In the genomic region with DNA sequence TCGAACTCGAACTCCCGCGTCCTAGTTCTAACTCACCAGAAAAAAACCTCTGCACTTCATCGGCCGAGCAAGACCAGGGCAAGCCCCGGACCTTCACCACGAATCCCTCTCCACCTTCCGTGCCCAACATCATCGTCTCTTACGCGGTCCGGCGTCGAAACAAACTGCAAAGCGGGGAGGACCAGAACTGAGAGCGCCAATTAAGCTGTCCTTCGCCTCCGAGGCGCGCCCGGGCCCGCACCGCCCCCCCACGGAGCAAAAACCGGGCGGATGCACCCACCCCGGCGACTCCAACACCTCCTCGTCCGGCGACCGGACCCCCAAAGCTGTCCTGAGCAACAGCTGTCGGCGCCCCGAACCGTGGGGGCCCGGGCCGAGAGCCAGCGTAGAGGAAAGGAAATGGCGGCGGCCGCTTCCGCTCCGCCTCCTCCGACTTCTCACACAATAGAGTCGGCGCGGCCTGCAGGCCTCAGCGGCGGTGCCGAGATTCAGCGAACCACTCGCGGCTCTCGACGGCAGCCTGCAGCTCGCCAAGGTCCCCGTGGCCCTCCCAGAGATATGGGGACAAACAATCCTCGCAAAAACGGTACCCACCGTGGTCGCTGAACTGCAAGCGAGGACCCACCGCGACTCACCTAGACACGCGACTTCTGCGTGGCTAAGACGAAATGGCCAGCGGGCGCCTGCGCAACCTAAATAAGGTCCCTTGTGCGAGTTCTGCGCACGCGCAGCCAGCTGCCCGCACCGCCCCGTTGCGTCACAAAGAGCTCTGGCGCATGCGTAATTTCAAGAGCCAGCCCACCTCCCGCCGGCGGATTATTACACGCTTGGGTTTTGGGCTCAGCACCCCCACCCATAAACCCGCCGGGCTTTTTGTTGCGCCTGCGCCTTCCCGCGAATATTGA, we compare ENCODE assay signal across 1 cellular context.
TF ChIP-seq lines count a peak whose summit lies in the region.

A gene with protein sequence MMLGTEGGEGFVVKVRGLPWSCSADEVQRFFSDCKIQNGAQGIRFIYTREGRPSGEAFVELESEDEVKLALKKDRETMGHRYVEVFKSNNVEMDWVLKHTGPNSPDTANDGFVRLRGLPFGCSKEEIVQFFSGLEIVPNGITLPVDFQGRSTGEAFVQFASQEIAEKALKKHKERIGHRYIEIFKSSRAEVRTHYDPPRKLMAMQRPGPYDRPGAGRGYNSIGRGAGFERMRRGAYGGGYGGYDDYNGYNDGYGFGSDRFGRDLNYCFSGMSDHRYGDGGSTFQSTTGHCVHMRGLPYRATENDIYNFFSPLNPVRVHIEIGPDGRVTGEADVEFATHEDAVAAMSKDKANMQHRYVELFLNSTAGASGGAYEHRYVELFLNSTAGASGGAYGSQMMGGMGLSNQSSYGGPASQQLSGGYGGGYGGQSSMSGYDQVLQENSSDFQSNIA (minus strand): TSS at position 671 of the 905 bp plus-strand sequence. CDS start 538 bp downstream, at position 133.

TF ChIP-seq in WTC11, 78 proteins besides CTCF, POLR2A, EP300 and RAD21 (continued from another document and continues in another):
- TF ChIP-seq ESRRA (CRISPR knock-in tag; IDR thresholded peaks at IDR 0.05; ENCODE audit: borderline replicate concordance) (no peak; the same call in 1 of the 2 replicates), ZNF396 (CRISPR knock-in tag; IDR thresholded peaks at IDR 0.05; ENCODE audit: borderline replicate concordance) (no peak), ZNF219 (CRISPR knock-in tag; IDR thresholded peaks at IDR 0.05; ENCODE audit: borderline replicate concordance) (peak; percentile 90), CBFB (CRISPR knock-in tag; IDR thresholded peaks at IDR 0.05; ENCODE audit: low read depth) (no peak), ZNF317 (CRISPR knock-in tag; IDR thresholded peaks at IDR 0.05; ENCODE audit: borderline replicate concordance, low read depth) (0 out of 2 replicates have a peak, but pooled peaks have one; percentile 15), ZBTB21 (CRISPR knock-in tag; IDR thresholded peaks at IDR 0.05; ENCODE audit: borderline replicate concordance) (peak; percentile 46; the same call in 1 of the 2 replicates), ZNF416 (CRISPR knock-in tag; IDR thresholded peaks at IDR 0.05) (peak; percentile 48; the same call in 1 of the 2 replicates), JAZF1 (CRISPR knock-in tag; IDR thresholded peaks at IDR 0.05) (no peak), MXD4 (CRISPR knock-in tag; IDR thresholded peaks at IDR 0.05; ENCODE audit: borderline replicate concordance) (no peak), ZNF671 (CRISPR knock-in tag; IDR thresholded peaks at IDR 0.05) (no peak; the same call in 1 of the 2 replicates), HMGA2 (CRISPR knock-in tag; IDR thresholded peaks at IDR 0.05) (no peak; the same call in 1 of the 2 replicates), CREB1 (CRISPR knock-in tag; IDR thresholded peaks at IDR 0.05) (0 out of 2 replicates have a peak, but pooled peaks have one; percentile 2), ETV6 (CRISPR knock-in tag; IDR thresholded peaks at IDR 0.05) (no peak), RORB (CRISPR knock-in tag; IDR thresholded peaks at IDR 0.05) (0 out of 2 replicates have a peak, but pooled peaks have one; percentile 33), NFYB (CRISPR knock-in tag; conservative IDR thresholded peaks at IDR 0.05; ENCODE audit: low read depth) (0 out of 2 replicates have a peak, but pooled peaks have one; percentile 36), IRF2 (CRISPR knock-in tag; IDR thresholded peaks at IDR 0.05; ENCODE audit: borderline replicate concordance, low read depth) (no peak), GTF2I (CRISPR knock-in tag; conservative IDR thresholded peaks at IDR 0.05) (no peak), PRRX2 (CRISPR knock-in tag; IDR thresholded peaks at IDR 0.05) (0 out of 2 replicates have a peak, but pooled peaks have one; percentile 72), SMAD4 (CRISPR knock-in tag; IDR thresholded peaks at IDR 0.05) (0 out of 2 replicates have a peak, but pooled peaks have one; percentile 59), FOXK1 (CRISPR knock-in tag; IDR thresholded peaks at IDR 0.05) (peak; percentile 32)
- TF ChIP-seq, protein P1, sequence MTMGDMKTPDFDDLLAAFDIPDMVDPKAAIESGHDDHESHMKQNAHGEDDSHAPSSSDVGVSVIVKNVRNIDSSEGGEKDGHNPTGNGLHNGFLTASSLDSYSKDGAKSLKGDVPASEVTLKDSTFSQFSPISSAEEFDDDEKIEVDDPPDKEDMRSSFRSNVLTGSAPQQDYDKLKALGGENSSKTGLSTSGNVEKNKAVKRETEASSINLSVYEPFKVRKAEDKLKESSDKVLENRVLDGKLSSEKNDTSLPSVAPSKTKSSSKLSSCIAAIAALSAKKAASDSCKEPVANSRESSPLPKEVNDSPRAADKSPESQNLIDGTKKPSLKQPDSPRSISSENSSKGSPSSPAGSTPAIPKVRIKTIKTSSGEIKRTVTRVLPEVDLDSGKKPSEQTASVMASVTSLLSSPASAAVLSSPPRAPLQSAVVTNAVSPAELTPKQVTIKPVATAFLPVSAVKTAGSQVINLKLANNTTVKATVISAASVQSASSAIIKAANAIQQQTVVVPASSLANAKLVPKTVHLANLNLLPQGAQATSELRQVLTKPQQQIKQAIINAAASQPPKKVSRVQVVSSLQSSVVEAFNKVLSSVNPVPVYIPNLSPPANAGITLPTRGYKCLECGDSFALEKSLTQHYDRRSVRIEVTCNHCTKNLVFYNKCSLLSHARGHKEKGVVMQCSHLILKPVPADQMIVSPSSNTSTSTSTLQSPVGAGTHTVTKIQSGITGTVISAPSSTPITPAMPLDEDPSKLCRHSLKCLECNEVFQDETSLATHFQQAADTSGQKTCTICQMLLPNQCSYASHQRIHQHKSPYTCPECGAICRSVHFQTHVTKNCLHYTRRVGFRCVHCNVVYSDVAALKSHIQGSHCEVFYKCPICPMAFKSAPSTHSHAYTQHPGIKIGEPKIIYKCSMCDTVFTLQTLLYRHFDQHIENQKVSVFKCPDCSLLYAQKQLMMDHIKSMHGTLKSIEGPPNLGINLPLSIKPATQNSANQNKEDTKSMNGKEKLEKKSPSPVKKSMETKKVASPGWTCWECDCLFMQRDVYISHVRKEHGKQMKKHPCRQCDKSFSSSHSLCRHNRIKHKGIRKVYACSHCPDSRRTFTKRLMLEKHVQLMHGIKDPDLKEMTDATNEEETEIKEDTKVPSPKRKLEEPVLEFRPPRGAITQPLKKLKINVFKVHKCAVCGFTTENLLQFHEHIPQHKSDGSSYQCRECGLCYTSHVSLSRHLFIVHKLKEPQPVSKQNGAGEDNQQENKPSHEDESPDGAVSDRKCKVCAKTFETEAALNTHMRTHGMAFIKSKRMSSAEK (CRISPR knock-in tag; IDR thresholded peaks at IDR 0.05; ENCODE audit: borderline replicate concordance): peak; percentile 86
- TF ChIP-seq, protein P2, sequence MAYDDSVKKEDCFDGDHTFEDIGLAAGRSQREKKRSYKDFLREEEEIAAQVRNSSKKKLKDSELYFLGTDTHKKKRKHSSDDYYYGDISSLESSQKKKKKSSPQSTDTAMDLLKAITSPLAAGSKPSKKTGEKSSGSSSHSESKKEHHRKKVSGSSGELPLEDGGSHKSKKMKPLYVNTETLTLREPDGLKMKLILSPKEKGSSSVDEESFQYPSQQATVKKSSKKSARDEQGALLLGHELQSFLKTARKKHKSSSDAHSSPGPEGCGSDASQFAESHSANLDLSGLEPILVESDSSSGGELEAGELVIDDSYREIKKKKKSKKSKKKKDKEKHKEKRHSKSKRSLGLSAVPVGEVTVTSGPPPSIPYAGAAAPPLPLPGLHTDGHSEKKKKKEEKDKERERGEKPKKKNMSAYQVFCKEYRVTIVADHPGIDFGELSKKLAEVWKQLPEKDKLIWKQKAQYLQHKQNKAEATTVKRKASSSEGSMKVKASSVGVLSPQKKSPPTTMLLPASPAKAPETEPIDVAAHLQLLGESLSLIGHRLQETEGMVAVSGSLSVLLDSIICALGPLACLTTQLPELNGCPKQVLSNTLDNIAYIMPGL (CRISPR knock-in tag; IDR thresholded peaks at IDR 0.05): no peak; the same call in none of the 2 replicates
- TF ChIP-seq, protein P3, sequence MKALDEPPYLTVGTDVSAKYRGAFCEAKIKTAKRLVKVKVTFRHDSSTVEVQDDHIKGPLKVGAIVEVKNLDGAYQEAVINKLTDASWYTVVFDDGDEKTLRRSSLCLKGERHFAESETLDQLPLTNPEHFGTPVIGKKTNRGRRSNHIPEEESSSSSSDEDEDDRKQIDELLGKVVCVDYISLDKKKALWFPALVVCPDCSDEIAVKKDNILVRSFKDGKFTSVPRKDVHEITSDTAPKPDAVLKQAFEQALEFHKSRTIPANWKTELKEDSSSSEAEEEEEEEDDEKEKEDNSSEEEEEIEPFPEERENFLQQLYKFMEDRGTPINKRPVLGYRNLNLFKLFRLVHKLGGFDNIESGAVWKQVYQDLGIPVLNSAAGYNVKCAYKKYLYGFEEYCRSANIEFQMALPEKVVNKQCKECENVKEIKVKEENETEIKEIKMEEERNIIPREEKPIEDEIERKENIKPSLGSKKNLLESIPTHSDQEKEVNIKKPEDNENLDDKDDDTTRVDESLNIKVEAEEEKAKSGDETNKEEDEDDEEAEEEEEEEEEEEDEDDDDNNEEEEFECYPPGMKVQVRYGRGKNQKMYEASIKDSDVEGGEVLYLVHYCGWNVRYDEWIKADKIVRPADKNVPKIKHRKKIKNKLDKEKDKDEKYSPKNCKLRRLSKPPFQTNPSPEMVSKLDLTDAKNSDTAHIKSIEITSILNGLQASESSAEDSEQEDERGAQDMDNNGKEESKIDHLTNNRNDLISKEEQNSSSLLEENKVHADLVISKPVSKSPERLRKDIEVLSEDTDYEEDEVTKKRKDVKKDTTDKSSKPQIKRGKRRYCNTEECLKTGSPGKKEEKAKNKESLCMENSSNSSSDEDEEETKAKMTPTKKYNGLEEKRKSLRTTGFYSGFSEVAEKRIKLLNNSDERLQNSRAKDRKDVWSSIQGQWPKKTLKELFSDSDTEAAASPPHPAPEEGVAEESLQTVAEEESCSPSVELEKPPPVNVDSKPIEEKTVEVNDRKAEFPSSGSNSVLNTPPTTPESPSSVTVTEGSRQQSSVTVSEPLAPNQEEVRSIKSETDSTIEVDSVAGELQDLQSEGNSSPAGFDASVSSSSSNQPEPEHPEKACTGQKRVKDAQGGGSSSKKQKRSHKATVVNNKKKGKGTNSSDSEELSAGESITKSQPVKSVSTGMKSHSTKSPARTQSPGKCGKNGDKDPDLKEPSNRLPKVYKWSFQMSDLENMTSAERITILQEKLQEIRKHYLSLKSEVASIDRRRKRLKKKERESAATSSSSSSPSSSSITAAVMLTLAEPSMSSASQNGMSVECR (CRISPR knock-in tag; IDR thresholded peaks at IDR 0.05; ENCODE audit: borderline replicate concordance): peak; percentile 94
- TF ChIP-seq, protein P4, sequence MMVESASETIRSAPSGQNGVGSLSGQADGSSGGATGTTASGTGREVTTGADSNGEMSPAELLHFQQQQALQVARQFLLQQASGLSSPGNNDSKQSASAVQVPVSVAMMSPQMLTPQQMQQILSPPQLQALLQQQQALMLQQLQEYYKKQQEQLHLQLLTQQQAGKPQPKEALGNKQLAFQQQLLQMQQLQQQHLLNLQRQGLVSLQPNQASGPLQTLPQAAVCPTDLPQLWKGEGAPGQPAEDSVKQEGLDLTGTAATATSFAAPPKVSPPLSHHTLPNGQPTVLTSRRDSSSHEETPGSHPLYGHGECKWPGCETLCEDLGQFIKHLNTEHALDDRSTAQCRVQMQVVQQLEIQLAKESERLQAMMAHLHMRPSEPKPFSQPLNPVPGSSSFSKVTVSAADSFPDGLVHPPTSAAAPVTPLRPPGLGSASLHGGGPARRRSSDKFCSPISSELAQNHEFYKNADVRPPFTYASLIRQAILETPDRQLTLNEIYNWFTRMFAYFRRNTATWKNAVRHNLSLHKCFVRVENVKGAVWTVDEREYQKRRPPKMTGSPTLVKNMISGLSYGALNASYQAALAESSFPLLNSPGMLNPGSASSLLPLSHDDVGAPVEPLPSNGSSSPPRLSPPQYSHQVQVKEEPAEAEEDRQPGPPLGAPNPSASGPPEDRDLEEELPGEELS (CRISPR knock-in tag; IDR thresholded peaks at IDR 0.05): no peak
- TF ChIP-seq, protein P5, sequence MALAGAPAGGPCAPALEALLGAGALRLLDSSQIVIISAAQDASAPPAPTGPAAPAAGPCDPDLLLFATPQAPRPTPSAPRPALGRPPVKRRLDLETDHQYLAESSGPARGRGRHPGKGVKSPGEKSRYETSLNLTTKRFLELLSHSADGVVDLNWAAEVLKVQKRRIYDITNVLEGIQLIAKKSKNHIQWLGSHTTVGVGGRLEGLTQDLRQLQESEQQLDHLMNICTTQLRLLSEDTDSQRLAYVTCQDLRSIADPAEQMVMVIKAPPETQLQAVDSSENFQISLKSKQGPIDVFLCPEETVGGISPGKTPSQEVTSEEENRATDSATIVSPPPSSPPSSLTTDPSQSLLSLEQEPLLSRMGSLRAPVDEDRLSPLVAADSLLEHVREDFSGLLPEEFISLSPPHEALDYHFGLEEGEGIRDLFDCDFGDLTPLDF (CRISPR knock-in tag; IDR thresholded peaks at IDR 0.05): no peak
- TF ChIP-seq, protein P6, sequence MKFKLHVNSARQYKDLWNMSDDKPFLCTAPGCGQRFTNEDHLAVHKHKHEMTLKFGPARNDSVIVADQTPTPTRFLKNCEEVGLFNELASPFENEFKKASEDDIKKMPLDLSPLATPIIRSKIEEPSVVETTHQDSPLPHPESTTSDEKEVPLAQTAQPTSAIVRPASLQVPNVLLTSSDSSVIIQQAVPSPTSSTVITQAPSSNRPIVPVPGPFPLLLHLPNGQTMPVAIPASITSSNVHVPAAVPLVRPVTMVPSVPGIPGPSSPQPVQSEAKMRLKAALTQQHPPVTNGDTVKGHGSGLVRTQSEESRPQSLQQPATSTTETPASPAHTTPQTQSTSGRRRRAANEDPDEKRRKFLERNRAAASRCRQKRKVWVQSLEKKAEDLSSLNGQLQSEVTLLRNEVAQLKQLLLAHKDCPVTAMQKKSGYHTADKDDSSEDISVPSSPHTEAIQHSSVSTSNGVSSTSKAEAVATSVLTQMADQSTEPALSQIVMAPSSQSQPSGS (CRISPR knock-in tag; IDR thresholded peaks at IDR 0.05; ENCODE audit: borderline replicate concordance, low read depth): no peak
- TF ChIP-seq, protein P7, sequence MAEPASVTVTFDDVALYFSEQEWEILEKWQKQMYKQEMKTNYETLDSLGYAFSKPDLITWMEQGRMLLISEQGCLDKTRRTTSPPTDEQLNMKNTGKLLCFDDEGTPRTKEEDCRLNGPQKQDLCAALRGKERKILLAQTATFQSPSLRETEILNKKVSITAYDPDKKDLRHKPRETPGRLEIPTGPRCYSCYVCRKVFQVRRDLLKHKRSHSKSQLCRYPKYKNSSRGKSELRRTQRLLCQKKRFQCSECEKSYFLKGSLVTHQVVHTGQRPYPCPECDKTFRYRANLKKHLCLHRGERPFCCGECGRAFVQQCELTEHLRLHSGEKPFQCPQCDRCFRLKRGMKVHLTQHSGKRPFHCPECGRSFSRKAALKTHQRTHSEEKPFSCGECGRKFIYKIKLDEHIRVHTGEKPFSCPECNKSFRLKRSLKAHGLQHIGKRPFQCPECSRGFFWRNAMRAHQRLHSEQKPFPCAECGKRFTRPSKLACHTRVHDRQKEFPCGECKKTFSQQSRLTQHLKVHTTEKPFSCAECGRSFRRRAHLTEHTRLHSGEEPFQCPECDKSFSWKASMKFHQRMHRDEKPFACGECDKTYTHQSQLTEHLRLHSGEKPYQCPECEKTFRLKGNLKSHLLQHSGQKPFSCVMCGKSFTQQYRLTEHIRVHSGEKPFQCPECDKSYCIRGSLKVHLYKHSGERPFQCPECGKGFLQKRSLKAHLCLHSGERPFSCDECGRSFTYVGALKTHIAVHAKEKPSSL (CRISPR knock-in tag; conservative IDR thresholded peaks at IDR 0.05): no peak
